Comparison of ENCODE assay signal across 14 cellular contexts in genomic region chr2:236582968-236583367, GRCh38.
"Had no signal": no experiment of that assay in that cellular context is flagged by ENCODE, and none has a peak within 500 bp of the region (broad histone marks: within the 10 kb centered on the region; RNA-seq: fewer than 3 reads in every experiment).

No MANE protein-coding gene starts in this region.

- H3K27me3 ChIP-seq: ascending aorta, breast epithelium, heart left ventricle, pancreas, sigmoid colon, spleen, tibial artery, vagina had no signal

- DNase-seq: activated naive CD4-positive, alpha-beta T cell; effector memory CD4-positive, alpha-beta T cell; foreskin melanocyte; heart left ventricle; left cardiac atrium; spleen had no signal

- H3K9me3 ChIP-seq: ascending aorta, breast epithelium, pancreas, sigmoid colon, tibial artery, vagina had no signal

- H3K4me3 ChIP-seq: ascending aorta, breast epithelium, heart left ventricle, lung, pancreas, sigmoid colon, spleen, tibial artery, vagina had no signal

- H3K36me3 ChIP-seq: breast epithelium had no signal

- ATAC-seq: activated CD4-positive, CD25-positive, alpha-beta regulatory T cell treated with anti-CD3 and anti-CD28 coated beads, Interleukin-2, amount 50 U/mL, for 24 hours; heart left ventricle; left cardiac atrium; pancreas had no signal

- H3K4me1 ChIP-seq: breast epithelium had no signal

- H3K27ac ChIP-seq: ascending aorta, breast epithelium, heart left ventricle, pancreas, sigmoid colon, spleen, tibial artery, vagina had no signal
